Comparison of ENCODE assay signal across 8 cellular contexts in the genomic region with DNA sequence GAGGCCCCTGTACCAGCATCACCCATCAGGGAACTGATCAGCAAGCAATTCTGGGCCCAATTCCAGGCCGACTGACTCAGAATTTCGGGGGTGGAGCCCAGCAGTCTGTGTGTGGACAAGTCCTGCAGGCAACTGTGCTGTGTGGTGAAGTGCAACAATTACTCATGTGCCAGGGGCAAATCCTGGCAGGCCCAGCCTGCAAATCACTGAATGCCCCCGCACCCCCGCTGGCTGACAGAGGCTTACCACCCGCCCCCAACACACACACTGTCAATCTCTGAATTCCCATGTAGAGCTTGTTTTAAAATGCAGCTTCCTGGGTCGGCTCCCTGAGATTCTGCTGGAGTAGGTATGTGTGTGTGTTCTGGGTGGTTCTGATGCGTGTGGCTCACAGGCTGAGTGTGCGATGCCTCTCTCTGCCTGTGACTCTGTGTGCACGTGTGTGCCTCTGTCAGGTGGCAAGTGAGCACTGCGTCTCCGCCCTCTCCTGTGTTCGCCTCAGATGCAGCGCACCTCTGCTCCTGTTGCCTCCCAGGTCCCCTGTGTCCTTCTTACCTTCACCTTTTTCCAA. TPM values are rescaled to one million over a fixed set of nuclear protein-coding genes. Genes with fewer than 3 reads are reported as not detected.
A peak's percentile ranks its signal among the peaks of the same experiment; 100 is the strongest.
DNase-seq lines count a peak whose midpoint lies in the region; ATAC-seq and TF ChIP-seq lines count a peak whose summit lies in the region.

No MANE protein-coding gene starts in this region.

- intact Hi-C loops in prostate gland (cut with DNase I) = no loop called here

- H3K27ac ChIP-seq in prostate gland = peak overlapping the region in 1 of 2 donors; percentile 3

- H3K27me3 ChIP-seq in prostate gland (replicated peaks; ENCODE audit: insufficient read depth) = no peaks in the 10 kb centered on the region

- peak; percentile 95 for ATAC-seq in esophagus mucosa
- no peak for ATAC-seq in GM21619 (IDR thresholded peaks at IDR 0.05; ENCODE audit: unreplicated experiment)
- ATAC-seq in HG03159 (IDR thresholded peaks at IDR 0.05; ENCODE audit: unreplicated experiment) = no peak
- no peak for ATAC-seq in HG03565 (IDR thresholded peaks at IDR 0.05; ENCODE audit: unreplicated experiment)
- ATAC-seq in GM19455 (IDR thresholded peaks at IDR 0.05; ENCODE audit: unreplicated experiment) = no peak

- H3K4me3 ChIP-seq in prostate gland = no peak overlapping the region

- TF ChIP-seq POLR2A in prostate gland (IDR thresholded peaks at IDR 0.05) = no peak

- no peaks in the 10 kb centered on the region for H3K36me3 ChIP-seq in prostate gland

- WGBS in prostate gland = 26% methylated on average over 13 of the region's 13 CpGs

- H3K4me1 ChIP-seq in prostate gland (replicated peaks) = no peaks in the 10 kb centered on the region

- no peak for TF ChIP-seq CTCF in prostate gland (IDR thresholded peaks at IDR 0.05)

- DNase-seq in ELR (ENCODE audit: low read depth) (peak; percentile 98), NCI-H69 (lab: John Stamatoyannopoulos, UW) (peak; percentile 84), prostate gland (ENCODE audit: low spot score) (peak; percentile 88)

- H3K9me3 ChIP-seq in prostate gland = no peaks in the 10 kb centered on the region

RNA-seq across cellular contexts. Expression of gene SSR1, which starts 45.4 kb away (rescaled TPM):
- 110 TPM for total RNA-seq in esophagus mucosa
- 10 to 100 TPM; 34.3 to 89.5 TPM for total RNA-seq in prostate gland
